ENCODE assay signal across 8 cellular contexts in the genomic region with DNA sequence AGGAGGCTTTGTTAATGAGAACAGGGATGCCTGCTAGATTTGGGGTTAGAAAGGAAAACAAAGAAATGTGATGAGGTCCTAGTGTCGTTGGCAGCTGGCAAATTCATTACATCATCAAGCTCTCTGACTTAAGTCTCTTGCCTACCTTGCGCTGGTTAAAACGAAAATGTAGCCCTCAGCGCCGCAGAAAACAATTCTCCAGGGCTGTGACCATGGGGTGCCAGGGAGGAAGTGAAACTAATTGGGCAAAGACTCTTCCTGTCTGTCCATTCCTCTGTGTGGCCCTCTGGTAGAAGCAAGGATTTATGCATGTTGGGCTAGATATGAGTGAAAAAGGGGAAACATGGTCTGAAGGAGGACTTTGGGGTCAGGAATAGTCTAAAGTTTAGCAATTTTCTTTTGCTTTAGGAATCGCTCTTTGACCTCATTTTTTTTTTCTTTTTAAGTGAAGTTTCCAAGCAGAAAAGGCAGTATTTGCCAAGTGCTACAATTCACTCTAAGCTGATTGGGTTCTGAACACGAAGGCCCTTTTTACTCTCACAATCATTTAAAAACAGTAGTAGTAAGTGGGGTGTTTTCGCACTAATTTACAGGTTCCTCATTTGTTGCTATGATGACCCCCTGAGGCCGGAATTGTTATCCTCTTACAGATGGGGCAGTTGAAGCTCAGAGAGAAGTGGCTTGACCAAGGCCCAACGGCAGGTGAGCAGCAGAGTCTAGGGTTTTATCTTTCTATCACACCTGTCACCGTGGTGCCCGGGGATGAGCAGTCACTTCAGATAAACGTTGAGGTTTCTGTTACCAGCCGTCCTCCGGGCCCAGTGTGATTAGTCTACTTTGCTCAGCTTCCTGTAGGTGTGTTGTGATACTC. TPM values are rescaled to one million over a fixed set of nuclear protein-coding genes. Genes with fewer than 3 reads are reported as not detected.
A peak's percentile ranks its signal among the peaks of the same experiment; 100 is the strongest.
DNase-seq lines count a peak whose midpoint lies in the region; ATAC-seq and TF ChIP-seq lines count a peak whose summit lies in the region.

No MANE protein-coding gene starts in this region.

- H3K9me3 ChIP-seq in MM.1S (replicated peaks; ENCODE audit: insufficient read depth, low read length), result no peaks in the 10 kb centered on the region

- no peaks in the 10 kb centered on the region for H4K20me1 ChIP-seq in MM.1S (ENCODE audit: insufficient read depth, low read length)

- H3K79me2 ChIP-seq in MM.1S (ENCODE audit: low read length), result peaks cover 15% of the 10 kb centered on the region

- peaks cover 8% of the 10 kb centered on the region for H3K9me3 Mint-ChIP-seq in activated naive CD8-positive, alpha-beta T cell treated with anti-CD3 and anti-CD28 coated beads for 36 hours

- H3K4me1 Mint-ChIP-seq in activated naive CD8-positive, alpha-beta T cell treated with anti-CD3 and anti-CD28 coated beads for 36 hours, result peaks cover 86% of the 10 kb centered on the region

- H3K4me3 Mint-ChIP-seq in activated naive CD8-positive, alpha-beta T cell treated with anti-CD3 and anti-CD28 coated beads for 36 hours, result peak overlapping the region; percentile 74

- peak overlapping the region; percentile 99 for H3K4me2 ChIP-seq in MM.1S (ENCODE audit: low read depth, low read length)

- H3K9ac ChIP-seq in MM.1S (ENCODE audit: low read length), result peak overlapping the region; percentile 78

- H3K27me3 ChIP-seq in MM.1S (replicated peaks; ENCODE audit: insufficient read depth, low read length), result no peaks in the 10 kb centered on the region

- peaks cover 56% of the 10 kb centered on the region for H3F3A ChIP-seq in MM.1S (ENCODE audit: insufficient read depth, low read length)

- H3K4me1 ChIP-seq in MM.1S (ENCODE audit: low read length), result peaks cover 47% of the 10 kb centered on the region

- peak; percentile 29; the same call in 1 of the 2 replicates for TF ChIP-seq CTCF in MM.1S (IDR thresholded peaks at IDR 0.05; ENCODE audit: low read length)

- peak overlapping the region; percentile 65 for H3K4me3 ChIP-seq in MM.1S (ENCODE audit: low read length)

- no peaks in the 10 kb centered on the region for H3K36me3 ChIP-seq in MM.1S (replicated peaks; ENCODE audit: insufficient read depth, low read length)

- DNase-seq in MM.1S (peak; percentile 93), LoVo (ENCODE audit: low spot score) (no peak), NCI-H2107 treated with DMSO at 0.1 percent for 48 hours (lab: John Stamatoyannopoulos, UW; ENCODE audit: unreplicated experiment) (no peak), NCI-H2029 treated with DMSO at 0.1 percent for 48 hours (lab: John Stamatoyannopoulos, UW) (no peak)
- peak; percentile 62 for DNase-seq in activated naive CD8-positive, alpha-beta T cell treated with anti-CD3 and anti-CD28 coated beads for 36 hours
- DNase-seq in stimulated activated CD4-positive, alpha-beta T cell treated with anti-CD3 and anti-CD28 coated beads, Interleukin-2, amount 100 ng/mL, for 4 hours (ENCODE audit: low read depth), result peak; percentile 64

- peak overlapping the region; percentile 97 for H3K27ac Mint-ChIP-seq in activated naive CD8-positive, alpha-beta T cell treated with anti-CD3 and anti-CD28 coated beads for 36 hours

- peaks cover 11% of the 10 kb centered on the region for H3K36me3 Mint-ChIP-seq in activated naive CD8-positive, alpha-beta T cell treated with anti-CD3 and anti-CD28 coated beads for 36 hours

- H3K27ac ChIP-seq in MM.1S (ENCODE audit: low read length), result peak overlapping the region; percentile 96

- peak; percentile 19 for ATAC-seq in GM18870 (IDR thresholded peaks at IDR 0.05; ENCODE audit: unreplicated experiment)
- ATAC-seq in HG02870 (IDR thresholded peaks at IDR 0.05; ENCODE audit: unreplicated experiment), result no peak

- H2AFZ ChIP-seq in MM.1S (ENCODE audit: low read length), result peak overlapping the region; percentile 43

- no peaks in the 10 kb centered on the region for H3K27me3 Mint-ChIP-seq in activated naive CD8-positive, alpha-beta T cell treated with anti-CD3 and anti-CD28 coated beads for 36 hours

- H3K9me2 ChIP-seq in MM.1S (replicated peaks; ENCODE audit: insufficient read depth, low read length), result no peaks in the 10 kb centered on the region

RNA-seq across cellular contexts. Expression of gene CHRNA9, which starts 27.3 kb away (rescaled TPM):
- under 1 TPM in 1 of 2 experiments, not detected in 1; 0.22 TPM for total RNA-seq in activated naive CD8-positive, alpha-beta T cell treated with anti-CD3 and anti-CD28 coated beads for 36 hours

Comparison
In these comparisons a context has a peak if more than half of its experiments do, and no peak if none do; other contexts are left out.
1. DNase-seq: peak in MM.1S (single experiment), activated naive CD8-positive, alpha-beta T cell treated with anti-CD3 and anti-CD28 coated beads for 36 hours (single experiment) and stimulated activated CD4-positive, alpha-beta T cell treated with anti-CD3 and anti-CD28 coated beads, Interleukin-2, amount 100 ng/mL, for 4 hours (single experiment); none in LoVo (single experiment), NCI-H2107 treated with DMSO at 0.1 percent for 48 hours (single experiment) and NCI-H2029 treated with DMSO at 0.1 percent for 48 hours (single experiment).